ENCODE assay signal across 11 cellular contexts in genomic region chr12:93857279-93857894, GRCh38.
DNase-seq lines count a peak whose midpoint lies in the region; ATAC-seq and TF ChIP-seq lines count a peak whose summit lies in the region.
"Had no signal": no experiment of that assay in that cellular context is flagged by ENCODE, and none has a peak within 500 bp of the region (broad histone marks: within the 10 kb centered on the region; RNA-seq: fewer than 3 reads in every experiment).

No MANE protein-coding gene starts in this region.

- ATAC-seq in stimulated activated naive B cell treated with anti-CD40 and anti-IgM and Interleukin-4, amounts not matched to agents 10 μg/mL and 1 μg/mL and 100 μg/mL, for 72 hours (replicated peaks): no peak
- ATAC-seq in naive thymus-derived CD4-positive, alpha-beta T cell: no peak
- ATAC-seq in GM18870 (IDR thresholded peaks at IDR 0.05; ENCODE audit: unreplicated experiment): no peak
- ATAC-seq: HCT116, Panc1 had no signal

- CTCF ChIA-PET in naive thymus-derived CD4-positive, alpha-beta T cell (lab: Charles Lee): no interaction called here

- no peaks in the 10 kb centered on the region for H3K9me3 ChIP-seq in neuronal stem cell (replicated peaks in 1 of 2; ENCODE audit: control insufficient read depth in 2 of 2, insufficient read depth in 1 of 2, low read depth in 1 of 2, low read length in 2 of 2)
- no peaks in the 10 kb centered on the region for H3K9me3 ChIP-seq in naive thymus-derived CD4-positive, alpha-beta T cell (ENCODE audit: control insufficient read depth in 2 of 3, low read length in 3 of 3)

- no peak overlapping the region for H2BK15ac ChIP-seq in neuronal stem cell (ENCODE audit: low read length)

- no peak overlapping the region for H3K18ac ChIP-seq in neuronal stem cell (ENCODE audit: low read length)

- peaks cover 2 to 18% of the 10 kb centered on the region in 2 donors for H3K4me1 ChIP-seq in neuronal stem cell (ENCODE audit: control insufficient read depth in 2 of 2, insufficient read depth in 1 of 2, low read depth in 1 of 2, low read length in 2 of 2)
- no peaks in the 10 kb centered on the region for H3K4me1 ChIP-seq in naive thymus-derived CD4-positive, alpha-beta T cell (ENCODE audit: control insufficient read depth in 2 of 2, insufficient read depth in 2 of 2, low read length in 2 of 2)

- TF ChIP-seq CTCF in fibroblast of mammary gland (conservative IDR thresholded peaks at IDR 0.05; ENCODE audit: control insufficient read depth, insufficient read depth, low read depth, low read length): no peak

- peaks cover 4% of the 10 kb centered on the region in 2 donors for H3K4me1 Mint-ChIP-seq in stimulated activated naive B cell treated with anti-CD40 and anti-IgM and Interleukin-4, amounts not matched to agents 10 μg/mL and 1 μg/mL and 100 μg/mL, for 72 hours
- H3K4me1 Mint-ChIP-seq in naive thymus-derived CD4-positive, alpha-beta T cell: peaks cover 0 to 31% (median 0%) of the 10 kb centered on the region in 7 donors

- WGBS in neuronal stem cell (ENCODE audit: extremely low coverage in 2 of 2, insufficient read length in 2 of 2, insufficient replicate concordance in 1 of 2), 2 donors: no CpG with 5 or more reads among the region's 5 CpGs

- intact Hi-C loops in naive thymus-derived CD4-positive, alpha-beta T cell (cut with micrococcal nuclease): no loop called here

- H2AK5ac ChIP-seq in neuronal stem cell (ENCODE audit: low read depth, low read length): no peak overlapping the region

- H3K4me3 Mint-ChIP-seq in stimulated activated naive B cell treated with anti-CD40 and anti-IgM and Interleukin-4, amounts not matched to agents 10 μg/mL and 1 μg/mL and 100 μg/mL, for 72 hours: no peak overlapping the region
- H3K4me3 Mint-ChIP-seq in naive thymus-derived CD4-positive, alpha-beta T cell: no peak overlapping the region

- no peak overlapping the region for H3K4me2 ChIP-seq in neuronal stem cell (ENCODE audit: insufficient read depth, low read length, poor library complexity, severe bottlenecking)

- no peak overlapping the region for H2BK5ac ChIP-seq in neuronal stem cell (ENCODE audit: low read length)

- H2BK12ac ChIP-seq in neuronal stem cell (ENCODE audit: low read length): no peak overlapping the region

- DNase-seq in HCEC 1CT (peak; percentile 86), RPMI7951 (ENCODE audit: low read depth) (peak; percentile 41), fibroblast of mammary gland (ENCODE audit: low read depth) (peak; percentile 84), neuronal stem cell (ENCODE audit: low spot score) (no peak)
- DNase-seq in stimulated activated naive B cell treated with anti-CD40 and anti-IgM and Interleukin-4, amounts not matched to agents 10 μg/mL and 1 μg/mL and 100 μg/mL, for 72 hours: no peak
- DNase-seq in naive thymus-derived CD4-positive, alpha-beta T cell: no peak
- no peak for DNase-seq in stimulated activated CD4-positive, alpha-beta T cell treated with anti-CD3 and anti-CD28 coated beads, Interleukin-4, amount 100 ng/mL, for 4 hours

- H3K9me3 Mint-ChIP-seq in stimulated activated naive B cell treated with anti-CD40 and anti-IgM and Interleukin-4, amounts not matched to agents 10 μg/mL and 1 μg/mL and 100 μg/mL, for 72 hours: peaks cover 3% of the 10 kb centered on the region in 2 donors
- peaks cover 0 to 7% (median 2%) of the 10 kb centered on the region in 11 donors for H3K9me3 Mint-ChIP-seq in naive thymus-derived CD4-positive, alpha-beta T cell

- no peaks in the 10 kb centered on the region for H3K27me3 Mint-ChIP-seq in stimulated activated naive B cell treated with anti-CD40 and anti-IgM and Interleukin-4, amounts not matched to agents 10 μg/mL and 1 μg/mL and 100 μg/mL, for 72 hours
- H3K27me3 Mint-ChIP-seq in naive thymus-derived CD4-positive, alpha-beta T cell: no peaks in the 10 kb centered on the region
- H3K27me3 Mint-ChIP-seq: progenitor cell of endocrine pancreas had no signal

- H2AFZ ChIP-seq in neuronal stem cell (ENCODE audit: low read length): peak overlapping the region; percentile 55

- H4K8ac ChIP-seq in neuronal stem cell (ENCODE audit: low read depth, low read length): no peak overlapping the region

- H3K9ac ChIP-seq in neuronal stem cell (ENCODE audit: low read depth, low read length, poor library complexity): no peak overlapping the region

- H3K27ac Mint-ChIP-seq in stimulated activated naive B cell treated with anti-CD40 and anti-IgM and Interleukin-4, amounts not matched to agents 10 μg/mL and 1 μg/mL and 100 μg/mL, for 72 hours: no peak overlapping the region
- H3K27ac Mint-ChIP-seq in naive thymus-derived CD4-positive, alpha-beta T cell: peak overlapping the region in 2 of 9 donors; percentile 2 to 25
- H3K27ac Mint-ChIP-seq: progenitor cell of endocrine pancreas had no signal

- POLR2A ChIA-PET in naive thymus-derived CD4-positive, alpha-beta T cell (lab: Charles Lee): no interaction called here

- no peaks in the 10 kb centered on the region for H3K27me3 ChIP-seq in neuronal stem cell (ENCODE audit: control insufficient read depth in 3 of 3, insufficient read depth in 3 of 3, low read depth in 1 of 3, low read length in 3 of 3)
- no peaks in the 10 kb centered on the region for H3K27me3 ChIP-seq in naive thymus-derived CD4-positive, alpha-beta T cell (ENCODE audit: control insufficient read depth in 2 of 2, insufficient read depth in 2 of 2, low read length in 2 of 2)

- no peaks in the 10 kb centered on the region for H3K36me3 ChIP-seq in neuronal stem cell (replicated peaks in 1 of 2; ENCODE audit: control insufficient read depth in 2 of 2, insufficient read depth in 2 of 2, low read length in 2 of 2)
- H3K36me3 ChIP-seq in naive thymus-derived CD4-positive, alpha-beta T cell (ENCODE audit: control insufficient read depth in 2 of 3, insufficient read depth in 3 of 3, low read length in 3 of 3): no peaks in the 10 kb centered on the region

- H3K4ac ChIP-seq in neuronal stem cell (ENCODE audit: low read length): no peak overlapping the region

- no peak overlapping the region for H3K14ac ChIP-seq in neuronal stem cell (ENCODE audit: low read length)

- peaks cover 7 to 20% of the 10 kb centered on the region in 2 donors for H3K36me3 Mint-ChIP-seq in stimulated activated naive B cell treated with anti-CD40 and anti-IgM and Interleukin-4, amounts not matched to agents 10 μg/mL and 1 μg/mL and 100 μg/mL, for 72 hours
- peaks cover 4 to 48% (median 27%) of the 10 kb centered on the region in 5 donors for H3K36me3 Mint-ChIP-seq in naive thymus-derived CD4-positive, alpha-beta T cell

- H3K4me3 ChIP-seq in fibroblast of mammary gland (ENCODE audit: control insufficient read depth, low read depth, low read length) (no peak overlapping the region), neuronal stem cell (ENCODE audit: low read length in 2 of 2) (no peak overlapping the region)
- no peak overlapping the region for H3K4me3 ChIP-seq in naive thymus-derived CD4-positive, alpha-beta T cell (ENCODE audit: low read length)

- no peak overlapping the region for H3K27ac ChIP-seq in neuronal stem cell (replicated peaks; ENCODE audit: low read length)
- H3K27ac ChIP-seq in naive thymus-derived CD4-positive, alpha-beta T cell (ENCODE audit: low read depth, low read length): no peak overlapping the region

- no peak overlapping the region for H3K23ac ChIP-seq in neuronal stem cell (ENCODE audit: low read depth, low read length, poor library complexity)

- no peaks in the 10 kb centered on the region for H3K79me1 ChIP-seq in neuronal stem cell (ENCODE audit: low read depth, low read length)

- no peak overlapping the region for H4K91ac ChIP-seq in neuronal stem cell (ENCODE audit: low read depth, low read length, poor library complexity)

- no peak overlapping the region for H2BK120ac ChIP-seq in neuronal stem cell (ENCODE audit: low read depth, low read length)

Comparison
In these comparisons a context has a peak if more than half of its experiments do, and no peak if none do; other contexts are left out.
1. DNase-seq: peak in HCEC 1CT (single experiment), RPMI7951 (single experiment) and fibroblast of mammary gland (single experiment); none in neuronal stem cell (single experiment), stimulated activated naive B cell treated with anti-CD40 and anti-IgM and Interleukin-4, amounts not matched to agents 10 μg/mL and 1 μg/mL and 100 μg/mL, for 72 hours (single experiment), naive thymus-derived CD4-positive, alpha-beta T cell (0 of 9) and stimulated activated CD4-positive, alpha-beta T cell treated with anti-CD3 and anti-CD28 coated beads, Interleukin-4, amount 100 ng/mL, for 4 hours (0 of 2).